29 cellular contexts compared by ENCODE assay signal in genomic region chr9:88169700-88170099, GRCh38. TPM values are rescaled to one million over a fixed set of nuclear protein-coding genes. Genes with fewer than 3 reads are reported as not detected.
DNase-seq lines count a peak whose midpoint lies in the region; ATAC-seq, FAIRE-seq and TF ChIP-seq lines count a peak whose summit lies in the region.
"Had no signal": no experiment of that assay in that cellular context is flagged by ENCODE, and none has a peak within 500 bp of the region (broad histone marks: within the 10 kb centered on the region; RNA-seq: fewer than 3 reads in every experiment).

No MANE protein-coding gene starts in this region.

- H4K20me1 ChIP-seq in endothelial cell of umbilical vein (replicated peaks; ENCODE audit: control insufficient read depth, extremely low read depth, insufficient read depth, low read length): no peaks in the 10 kb centered on the region
- H4K20me1 ChIP-seq: BLaER1 had no signal

- H3K9ac ChIP-seq in endothelial cell of umbilical vein (replicated peaks; ENCODE audit: extremely low read depth, insufficient read depth, low read length): no peak overlapping the region
- H3K9ac ChIP-seq: BLaER1 had no signal

- ATAC-seq in right lobe of liver: peak; percentile 43 to 85 (median 72)
- ATAC-seq: GM12878 had no signal

- dilution Hi-C loops in endothelial cell of umbilical vein (cut with MboI; ENCODE audit: extremely low pct_ligation_motif_present, low sequenced_read_pairs): no loop called here

- TF ChIP-seq CTCF in endothelial cell of umbilical vein (IDR thresholded peaks at IDR 0.05; ENCODE audit: extremely low read depth in 1 of 2, insufficient read depth in 1 of 2, low read depth in 1 of 2, low read length in 2 of 2) (no peak), right lobe of liver (IDR thresholded peaks at IDR 0.05) (no peak)

- H3K27ac ChIP-seq in endothelial cell of umbilical vein (ENCODE audit: insufficient read depth, low read depth, low read length) (no peak overlapping the region), right lobe of liver (no peak overlapping the region)
- H3K27ac ChIP-seq: BLaER1 had no signal

- H3K4me1 ChIP-seq in endothelial cell of umbilical vein (ENCODE audit: control insufficient read depth, extremely low read depth, insufficient read depth, low read length) (no peaks in the 10 kb centered on the region), right lobe of liver (peaks cover 0 to 11% (median 0%) of the 10 kb centered on the region in 4 donors)
- H3K4me1 ChIP-seq: BE2C had no signal

- DNase-seq in MV-4-11 (lab: John Stamatoyannopoulos, UW) (peak; percentile 42), endothelial cell of umbilical vein (ENCODE audit: low read depth, low spot score) (no peak), right lobe of liver (no peak), NCI-H526 treated with DMSO at 0.1 percent for 48 hours (lab: John Stamatoyannopoulos, UW) (no peak)
- no peak for DNase-seq in stimulated activated naive CD4-positive, alpha-beta T cell treated with Interleukin-2 at 50 U/mL for 16 hours (lab: John Stamatoyannopoulos, UW)
- DNase-seq: 8988T; ACHN; BE2C; C1 segment of cervical spinal cord; CD4-positive, alpha-beta memory T cell; CD4-positive, CD25-positive, alpha-beta regulatory T cell; CD8-positive, alpha-beta memory T cell; COR-L47; DMS 273 treated with DMSO at 0.1 percent for 48 hours; DMS153; DMS53; DMS79; DND-41; EL; GDM1 had no signal

- no peaks in the 10 kb centered on the region for H3K27me3 ChIP-seq in endothelial cell of umbilical vein (ENCODE audit: control insufficient read depth in 2 of 2, insufficient read depth in 2 of 2, low read length in 2 of 2)
- H3K27me3 ChIP-seq in right lobe of liver: no peaks in the 10 kb centered on the region
- H3K27me3 ChIP-seq: BE2C, BLaER1 had no signal

- no peaks in the 10 kb centered on the region for H3K79me2 ChIP-seq in endothelial cell of umbilical vein (ENCODE audit: control insufficient read depth, insufficient read depth, low read length)

- BruUV-seq in endothelial cell of umbilical vein (replicated peaks; lab: Mats Ljungman, UMichigan): no TSS peak

- H3K36me3 ChIP-seq in endothelial cell of umbilical vein (ENCODE audit: control insufficient read depth in 2 of 2, extremely low read depth in 1 of 2, insufficient read depth in 2 of 2, low read length in 2 of 2): no peaks in the 10 kb centered on the region
- H3K36me3 ChIP-seq in right lobe of liver: no peaks in the 10 kb centered on the region
- H3K36me3 ChIP-seq: BE2C, BLaER1 had no signal

- H3K4me3 ChIP-seq in endothelial cell of umbilical vein (replicated peaks in 1 of 3; ENCODE audit: insufficient read depth in 1 of 3, low read depth in 1 of 3, low read length in 3 of 3) (no peak overlapping the region), right lobe of liver (no peak overlapping the region)
- H3K4me3 ChIP-seq: BLaER1, GM12878 had no signal

- no peak overlapping the region for H2AFZ ChIP-seq in endothelial cell of umbilical vein (ENCODE audit: low read depth, low read length)

- TF ChIP-seq POLR2A in endothelial cell of umbilical vein (IDR thresholded peaks at IDR 0.05; ENCODE audit: low read depth, low read length) (no peak), right lobe of liver (IDR thresholded peaks at IDR 0.05) (no peak)

- FAIRE-seq in endothelial cell of umbilical vein (lab: Jason Lieb, UNC): peak; percentile 31
- FAIRE-seq: A204.1, GM12878, GM12892, GM18507 had no signal

- H3K4me2 ChIP-seq in endothelial cell of umbilical vein (ENCODE audit: insufficient read depth, low read length): no peak overlapping the region
- H3K4me2 ChIP-seq: BLaER1 had no signal

- H3K9me3 ChIP-seq in endothelial cell of umbilical vein (replicated peaks; ENCODE audit: control insufficient read depth, insufficient read depth, low read length): no peaks in the 10 kb centered on the region
- peaks cover 0 to 3% (median 0%) of the 10 kb centered on the region in 4 donors for H3K9me3 ChIP-seq in right lobe of liver
- H3K9me3 ChIP-seq: BE2C had no signal

- intact Hi-C loops in endothelial cell of umbilical vein (cut with micrococcal nuclease) (loop anchor here (5.0 kb wide), 1 partner anchor 487 kb away; no protein-coding TSS in a partner anchor), right lobe of liver (cut with DNase I) (no loop called here)

- POLR2A ChIA-PET in endothelial cell of umbilical vein (lab: Charles Lee): no interaction called here

- no peaks in the 10 kb centered on the region for H3K9me1 ChIP-seq in endothelial cell of umbilical vein (replicated peaks; ENCODE audit: control insufficient read depth, extremely low read depth, insufficient read depth, low read length)

- CTCF ChIA-PET in endothelial cell of umbilical vein (lab: Charles Lee): no interaction called here

TF ChIP-seq in endothelial cell of umbilical vein, 7 proteins besides CTCF, POLR2A, EP300 and RAD21:
- TF ChIP-seq, protein P1, sequence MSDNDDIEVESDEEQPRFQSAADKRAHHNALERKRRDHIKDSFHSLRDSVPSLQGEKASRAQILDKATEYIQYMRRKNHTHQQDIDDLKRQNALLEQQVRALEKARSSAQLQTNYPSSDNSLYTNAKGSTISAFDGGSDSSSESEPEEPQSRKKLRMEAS (IDR thresholded peaks at IDR 0.05; ENCODE audit: insufficient read depth, insufficient read length): no peak
- TF ChIP-seq JUN (IDR thresholded peaks at IDR 0.05; ENCODE audit: borderline replicate concordance, insufficient read depth, insufficient read length, low read depth) (no peak), MYC (IDR thresholded peaks at IDR 0.05; ENCODE audit: low read depth, low read length) (no peak), EZH2 (IDR thresholded peaks at IDR 0.05; ENCODE audit: borderline replicate concordance, low read depth, low read length, severe bottlenecking) (no peak), POLR2AphosphoS5 (IDR thresholded peaks at IDR 0.05; ENCODE audit: insufficient read depth, low read depth, low read length) (no peak), GATA2 (IDR thresholded peaks at IDR 0.05; ENCODE audit: insufficient read depth, insufficient read length, low read depth, low read length) (no peak), FOS (IDR thresholded peaks at IDR 0.05; ENCODE audit: borderline replicate concordance, insufficient read depth, low read length) (no peak)
TF ChIP-seq in endothelial cell of umbilical vein: peak in this region for 0.

RNA-seq across cellular contexts. Expression of gene SPATA31C2, which starts 31.4 kb away (rescaled TPM):
- not detected in 2 replicates for total RNA-seq in endothelial cell of umbilical vein
- not detected in 2 replicates for polyA plus RNA-seq in endothelial cell of umbilical vein
- polyA plus RNA-seq in endothelial cell of umbilical vein (2011; cell fraction: cytosol; rRNA removed): not detected in 2 replicates
- polyA plus RNA-seq in endothelial cell of umbilical vein (2011; cell fraction: nucleus; rRNA removed): not detected in 2 replicates
- not detected in 2 replicates for polyA plus RNA-seq in endothelial cell of umbilical vein (2012)
- polyA minus RNA-seq in endothelial cell of umbilical vein: not detected in 2 replicates
- polyA minus RNA-seq in endothelial cell of umbilical vein (2011; cell fraction: cytosol; rRNA and poly(A)+ RNA removed): not detected
- not detected in 2 replicates for polyA minus RNA-seq in endothelial cell of umbilical vein (2011; cell fraction: nucleus; rRNA and poly(A)+ RNA removed)
- not detected for total RNA-seq in right lobe of liver
- total RNA-seq: CD4-positive, alpha-beta memory T cell; CD8-positive, alpha-beta memory T cell; Daoy; G401; GM12878 had no signal
- polyA plus RNA-seq: AG04450; CD14-positive monocyte; CD8-positive, alpha-beta memory T cell; GM12878 had no signal
